ENCODE assay signal across 2 cellular contexts in the genomic region with DNA sequence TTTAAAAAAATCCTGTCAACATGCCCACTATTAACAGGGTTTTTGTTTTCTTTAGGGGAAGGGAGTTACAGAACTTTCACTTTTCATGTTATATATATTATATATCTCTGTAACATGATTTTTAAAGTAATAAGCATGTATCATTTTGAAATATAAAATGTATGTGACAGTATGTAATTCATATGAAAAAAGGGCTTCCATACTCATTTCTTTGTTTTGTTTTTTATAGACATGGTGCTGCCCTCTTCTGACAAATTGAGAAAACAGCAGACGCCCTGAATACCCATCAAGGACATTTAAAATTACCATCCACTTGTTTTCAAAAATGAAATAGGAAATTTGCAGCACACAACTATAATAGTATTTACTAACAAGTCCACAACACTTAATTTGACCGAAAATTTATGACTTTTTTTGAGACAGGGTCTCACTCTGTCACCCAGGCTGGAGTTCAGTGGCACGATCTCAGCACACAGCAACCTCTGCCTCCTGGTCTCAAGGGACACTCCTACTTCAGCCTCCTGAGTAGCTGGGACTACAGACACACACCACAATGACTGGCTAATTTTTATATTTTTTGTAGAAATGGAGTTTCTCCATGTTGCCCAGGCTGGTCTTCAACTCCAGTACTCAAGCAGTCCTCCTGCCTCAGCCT.
TF ChIP-seq lines count a peak whose summit lies in the region.

No MANE protein-coding gene starts in this region.

TF ChIP-seq in HCT116, 20 proteins besides CTCF, POLR2A, EP300 and RAD21 (continued from another document):
- no peak for TF ChIP-seq EZH2phosphoT487 (IDR thresholded peaks at IDR 0.05; ENCODE audit: borderline replicate concordance)
- TF ChIP-seq SP1 (IDR thresholded peaks at IDR 0.05; ENCODE audit: low read depth): no peak
- no peak for TF ChIP-seq CEBPB (IDR thresholded peaks at IDR 0.05; ENCODE audit: low read depth)
- TF ChIP-seq SIN3A (IDR thresholded peaks at IDR 0.05; ENCODE audit: low read depth): no peak
- no peak for TF ChIP-seq ZFX (IDR thresholded peaks at IDR 0.05)
TF ChIP-seq in HCT116: peak in this region for 0.

TF ChIP-seq in SK-N-SH treated with all-trans-retinoic acid at 6 μM for 48 hours, 23 proteins besides CTCF, POLR2A, EP300 and RAD21 (continued from another document):
- no peak for TF ChIP-seq SNAI2 (CRISPR knock-in tag; IDR thresholded peaks at IDR 0.05)
- TF ChIP-seq ZC3H10 (CRISPR knock-in tag; IDR thresholded peaks at IDR 0.05): no peak
- TF ChIP-seq, protein P1, sequence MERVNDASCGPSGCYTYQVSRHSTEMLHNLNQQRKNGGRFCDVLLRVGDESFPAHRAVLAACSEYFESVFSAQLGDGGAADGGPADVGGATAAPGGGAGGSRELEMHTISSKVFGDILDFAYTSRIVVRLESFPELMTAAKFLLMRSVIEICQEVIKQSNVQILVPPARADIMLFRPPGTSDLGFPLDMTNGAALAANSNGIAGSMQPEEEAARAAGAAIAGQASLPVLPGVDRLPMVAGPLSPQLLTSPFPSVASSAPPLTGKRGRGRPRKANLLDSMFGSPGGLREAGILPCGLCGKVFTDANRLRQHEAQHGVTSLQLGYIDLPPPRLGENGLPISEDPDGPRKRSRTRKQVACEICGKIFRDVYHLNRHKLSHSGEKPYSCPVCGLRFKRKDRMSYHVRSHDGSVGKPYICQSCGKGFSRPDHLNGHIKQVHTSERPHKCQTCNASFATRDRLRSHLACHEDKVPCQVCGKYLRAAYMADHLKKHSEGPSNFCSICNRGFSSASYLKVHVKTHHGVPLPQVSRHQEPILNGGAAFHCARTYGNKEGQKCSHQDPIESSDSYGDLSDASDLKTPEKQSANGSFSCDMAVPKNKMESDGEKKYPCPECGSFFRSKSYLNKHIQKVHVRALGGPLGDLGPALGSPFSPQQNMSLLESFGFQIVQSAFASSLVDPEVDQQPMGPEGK (CRISPR knock-in tag; IDR thresholded peaks at IDR 0.05; ENCODE audit: borderline replicate concordance): no peak
- TF ChIP-seq ARNTL (CRISPR knock-in tag; IDR thresholded peaks at IDR 0.05; ENCODE audit: borderline replicate concordance, low read depth): no peak
- TF ChIP-seq ESRRG (CRISPR knock-in tag; IDR thresholded peaks at IDR 0.05): no peak
- TF ChIP-seq ZNF8 (CRISPR knock-in tag; IDR thresholded peaks at IDR 0.05): no peak
- TF ChIP-seq, protein P2, sequence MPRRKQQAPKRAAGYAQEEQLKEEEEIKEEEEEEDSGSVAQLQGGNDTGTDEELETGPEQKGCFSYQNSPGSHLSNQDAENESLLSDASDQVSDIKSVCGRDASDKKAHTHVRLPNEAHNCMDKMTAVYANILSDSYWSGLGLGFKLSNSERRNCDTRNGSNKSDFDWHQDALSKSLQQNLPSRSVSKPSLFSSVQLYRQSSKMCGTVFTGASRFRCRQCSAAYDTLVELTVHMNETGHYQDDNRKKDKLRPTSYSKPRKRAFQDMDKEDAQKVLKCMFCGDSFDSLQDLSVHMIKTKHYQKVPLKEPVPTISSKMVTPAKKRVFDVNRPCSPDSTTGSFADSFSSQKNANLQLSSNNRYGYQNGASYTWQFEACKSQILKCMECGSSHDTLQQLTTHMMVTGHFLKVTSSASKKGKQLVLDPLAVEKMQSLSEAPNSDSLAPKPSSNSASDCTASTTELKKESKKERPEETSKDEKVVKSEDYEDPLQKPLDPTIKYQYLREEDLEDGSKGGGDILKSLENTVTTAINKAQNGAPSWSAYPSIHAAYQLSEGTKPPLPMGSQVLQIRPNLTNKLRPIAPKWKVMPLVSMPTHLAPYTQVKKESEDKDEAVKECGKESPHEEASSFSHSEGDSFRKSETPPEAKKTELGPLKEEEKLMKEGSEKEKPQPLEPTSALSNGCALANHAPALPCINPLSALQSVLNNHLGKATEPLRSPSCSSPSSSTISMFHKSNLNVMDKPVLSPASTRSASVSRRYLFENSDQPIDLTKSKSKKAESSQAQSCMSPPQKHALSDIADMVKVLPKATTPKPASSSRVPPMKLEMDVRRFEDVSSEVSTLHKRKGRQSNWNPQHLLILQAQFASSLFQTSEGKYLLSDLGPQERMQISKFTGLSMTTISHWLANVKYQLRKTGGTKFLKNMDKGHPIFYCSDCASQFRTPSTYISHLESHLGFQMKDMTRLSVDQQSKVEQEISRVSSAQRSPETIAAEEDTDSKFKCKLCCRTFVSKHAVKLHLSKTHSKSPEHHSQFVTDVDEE (CRISPR knock-in tag; IDR thresholded peaks at IDR 0.05): no peak
- TF ChIP-seq, protein P3, sequence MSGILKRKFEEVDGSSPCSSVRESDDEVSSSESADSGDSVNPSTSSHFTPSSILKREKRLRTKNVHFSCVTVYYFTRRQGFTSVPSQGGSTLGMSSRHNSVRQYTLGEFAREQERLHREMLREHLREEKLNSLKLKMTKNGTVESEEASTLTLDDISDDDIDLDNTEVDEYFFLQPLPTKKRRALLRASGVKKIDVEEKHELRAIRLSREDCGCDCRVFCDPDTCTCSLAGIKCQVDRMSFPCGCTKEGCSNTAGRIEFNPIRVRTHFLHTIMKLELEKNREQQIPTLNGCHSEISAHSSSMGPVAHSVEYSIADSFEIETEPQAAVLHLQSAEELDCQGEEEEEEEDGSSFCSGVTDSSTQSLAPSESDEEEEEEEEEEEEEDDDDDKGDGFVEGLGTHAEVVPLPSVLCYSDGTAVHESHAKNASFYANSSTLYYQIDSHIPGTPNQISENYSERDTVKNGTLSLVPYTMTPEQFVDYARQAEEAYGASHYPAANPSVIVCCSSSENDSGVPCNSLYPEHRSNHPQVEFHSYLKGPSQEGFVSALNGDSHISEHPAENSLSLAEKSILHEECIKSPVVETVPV (CRISPR knock-in tag; IDR thresholded peaks at IDR 0.05): no peak
- no peak for TF ChIP-seq OSR1 (CRISPR knock-in tag; IDR thresholded peaks at IDR 0.05)
- no peak for TF ChIP-seq ZFP30 (CRISPR knock-in tag; IDR thresholded peaks at IDR 0.05)
- TF ChIP-seq ISL1 (CRISPR knock-in tag; IDR thresholded peaks at IDR 0.05): no peak
- TF ChIP-seq, protein P4, sequence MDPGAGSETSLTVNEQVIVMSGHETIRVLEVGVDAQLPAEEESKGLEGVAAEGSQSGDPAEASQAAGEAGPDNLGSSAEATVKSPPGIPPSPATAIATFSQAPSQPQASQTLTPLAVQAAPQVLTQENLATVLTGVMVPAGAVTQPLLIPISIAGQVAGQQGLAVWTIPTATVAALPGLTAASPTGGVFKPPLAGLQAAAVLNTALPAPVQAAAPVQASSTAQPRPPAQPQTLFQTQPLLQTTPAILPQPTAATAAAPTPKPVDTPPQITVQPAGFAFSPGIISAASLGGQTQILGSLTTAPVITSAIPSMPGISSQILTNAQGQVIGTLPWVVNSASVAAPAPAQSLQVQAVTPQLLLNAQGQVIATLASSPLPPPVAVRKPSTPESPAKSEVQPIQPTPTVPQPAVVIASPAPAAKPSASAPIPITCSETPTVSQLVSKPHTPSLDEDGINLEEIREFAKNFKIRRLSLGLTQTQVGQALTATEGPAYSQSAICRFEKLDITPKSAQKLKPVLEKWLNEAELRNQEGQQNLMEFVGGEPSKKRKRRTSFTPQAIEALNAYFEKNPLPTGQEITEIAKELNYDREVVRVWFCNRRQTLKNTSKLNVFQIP (CRISPR knock-in tag; IDR thresholded peaks at IDR 0.05; ENCODE audit: borderline replicate concordance, low read depth): no peak
- no peak for TF ChIP-seq ZNF70 (CRISPR knock-in tag; IDR thresholded peaks at IDR 0.05)
